Comparison of ENCODE assay signal across 12 cellular contexts in the genomic region with DNA sequence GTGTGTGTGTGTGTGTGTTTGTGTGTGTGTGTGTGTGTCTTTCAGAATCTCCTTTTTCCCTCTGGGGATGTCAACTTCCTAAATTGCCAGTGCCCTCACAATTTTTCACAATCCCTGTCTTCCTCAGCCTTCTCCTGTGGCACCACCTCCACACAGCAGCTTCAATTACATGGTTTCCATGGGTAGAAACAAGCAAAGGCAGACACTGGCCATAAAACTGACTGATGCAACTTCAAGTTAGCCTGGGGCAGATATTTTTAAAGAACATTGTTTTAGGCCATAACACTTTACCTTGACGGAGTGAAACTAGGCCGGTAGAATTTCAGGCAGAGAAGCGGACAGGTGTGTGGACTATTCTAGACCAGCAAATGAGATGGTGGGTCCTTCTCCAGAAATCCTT.
"Had no signal": no experiment of that assay in that cellular context is flagged by ENCODE, and none has a peak within 500 bp of the region (broad histone marks: within the 10 kb centered on the region; RNA-seq: fewer than 3 reads in every experiment).

No MANE protein-coding gene starts in this region.

- DNase-seq: activated CD4-positive, alpha-beta T cell treated with anti-CD3 and anti-CD28 coated beads, Interleukin-2, amount 50 U/mL, for 4 hours; activated CD4-positive, CD25-positive, alpha-beta regulatory T cell treated with anti-CD3 and anti-CD28 coated beads, Interleukin-2, amount 50 U/mL, for 72 hours; activated effector memory CD4-positive, alpha-beta T cell treated with anti-CD3 and anti-CD28 coated beads, Interleukin-2, amount 50 U/mL, for 16 hours; activated T-cell treated with anti-CD3 and anti-CD28 coated beads, Interleukin-2, amount 50 U/mL, for 1 hour; esophagus squamous epithelium; head of caudate nucleus; spleen; stimulated activated CD4-positive, alpha-beta T cell treated with anti-CD3 and anti-CD28 coated beads, Interleukin-1b, Interleukin-23, amount 100 ng/mL, for 48 hours; stimulated activated naive B cell treated with anti-CD40 and anti-IgM and Interleukin-4, amounts not matched to agents 10 μg/mL and 1 μg/mL and 100 μg/mL, for 72 hours had no signal

- H3K4me3 ChIP-seq: esophagus squamous epithelium, spleen, suprapubic skin had no signal

- H3K27me3 ChIP-seq: esophagus squamous epithelium, foreskin keratinocyte, spleen, suprapubic skin had no signal

- H3K4me1 ChIP-seq: esophagus squamous epithelium, foreskin keratinocyte, spleen, suprapubic skin had no signal

- H3K9me3 Mint-ChIP-seq: mesothelial cell of epicardium; stimulated activated naive B cell treated with anti-CD40 and anti-IgM and Interleukin-4, amounts not matched to agents 10 μg/mL and 1 μg/mL and 100 μg/mL, for 72 hours had no signal

- H3K27ac ChIP-seq: esophagus squamous epithelium, foreskin keratinocyte, spleen, suprapubic skin had no signal

- H3K4me1 Mint-ChIP-seq: stimulated activated naive B cell treated with anti-CD40 and anti-IgM and Interleukin-4, amounts not matched to agents 10 μg/mL and 1 μg/mL and 100 μg/mL, for 72 hours had no signal

- H3K4me3 Mint-ChIP-seq: mesothelial cell of epicardium; stimulated activated naive B cell treated with anti-CD40 and anti-IgM and Interleukin-4, amounts not matched to agents 10 μg/mL and 1 μg/mL and 100 μg/mL, for 72 hours had no signal

- H3K36me3 ChIP-seq: esophagus squamous epithelium, spleen, suprapubic skin had no signal

- H3K36me3 Mint-ChIP-seq: mesothelial cell of epicardium; stimulated activated naive B cell treated with anti-CD40 and anti-IgM and Interleukin-4, amounts not matched to agents 10 μg/mL and 1 μg/mL and 100 μg/mL, for 72 hours had no signal

- H3K9me3 ChIP-seq: esophagus squamous epithelium, spleen, suprapubic skin had no signal

- ATAC-seq: foreskin keratinocyte; stimulated activated naive B cell treated with anti-CD40 and anti-IgM and Interleukin-4, amounts not matched to agents 10 μg/mL and 1 μg/mL and 100 μg/mL, for 72 hours had no signal

- H3K27ac Mint-ChIP-seq: mesothelial cell of epicardium; stimulated activated naive B cell treated with anti-CD40 and anti-IgM and Interleukin-4, amounts not matched to agents 10 μg/mL and 1 μg/mL and 100 μg/mL, for 72 hours had no signal
